2 cellular contexts compared by ENCODE assay signal in genomic region chr6:31636698-31637596, GRCh38.
TF ChIP-seq lines count a peak whose summit lies in the region.

No MANE protein-coding gene starts in this region.

TF ChIP-seq in PFSK-1, 5 proteins besides CTCF, POLR2A, EP300 and RAD21:
- TF ChIP-seq POLR2AphosphoS5 (IDR thresholded peaks at IDR 0.05; ENCODE audit: low read depth, low read length) (0 out of 2 replicates have a peak, but pooled peaks have one; percentile 7), TAF1 (IDR thresholded peaks at IDR 0.05; ENCODE audit: borderline replicate concordance, insufficient read depth, low read length) (no peak)

TF ChIP-seq in H1, 55 proteins besides CTCF, POLR2A, EP300 and RAD21:
- TF ChIP-seq SIRT6 (IDR thresholded peaks at IDR 0.05; ENCODE audit: low read length) (no peak), POLR2AphosphoS5 (IDR thresholded peaks at IDR 0.05; ENCODE audit: low read depth, low read length) (peak; percentile 26; the same call in 1 of the 2 replicates), TCF12 (IDR thresholded peaks at IDR 0.05; ENCODE audit: low read depth, low read length) (no peak), EZH2 (IDR thresholded peaks at IDR 0.05; ENCODE audit: low read depth, low read length, severe bottlenecking) (no peak), RBBP5 (IDR thresholded peaks at IDR 0.05; ENCODE audit: borderline replicate concordance, low read depth, low read length) (no peak)
